ENCODE assay signal across 8 cellular contexts in genomic region chr2:30708491-30709290, GRCh38.
DNase-seq lines count a peak whose midpoint lies in the region; ATAC-seq, FAIRE-seq and TF ChIP-seq lines count a peak whose summit lies in the region.
"Had no signal": no experiment of that assay in that cellular context is flagged by ENCODE, and none has a peak within 500 bp of the region (broad histone marks: within the 10 kb centered on the region; RNA-seq: fewer than 3 reads in every experiment).

No MANE protein-coding gene starts in this region.

- no peaks in the 10 kb centered on the region for H3K36me3 ChIP-seq in OCI-LY7 (ENCODE audit: insufficient read depth, low read length)
- H3K36me3 ChIP-seq in psoas muscle (ENCODE audit: insufficient read depth in 1 of 2, low read depth in 1 of 2): no peaks in the 10 kb centered on the region

- H3K9me3 ChIP-seq in OCI-LY7 (ENCODE audit: low read length): no peaks in the 10 kb centered on the region
- no peaks in the 10 kb centered on the region for H3K9me3 ChIP-seq in psoas muscle

- H3K9me2 ChIP-seq in OCI-LY7 (ENCODE audit: insufficient read depth, low read length): no peaks in the 10 kb centered on the region

- no peak for FAIRE-seq in GM19239 (lab: Jason Lieb, UNC)

- DNase-seq in OCI-LY7 (ENCODE audit: low spot score) (peak; percentile 30), epithelial cell of esophagus (ENCODE audit: low read depth) (peak; percentile 19), psoas muscle (no peak), GM19239 (ENCODE audit: insufficient read length, low spot score) (no peak), NCI-H1417 treated with DMSO at 0.1 percent for 48 hours (lab: John Stamatoyannopoulos, UW) (no peak), HEK293T (ENCODE audit: extremely low spot score) (no peak)
- DNase-seq: activated T-cell treated with anti-CD3 and anti-CD28 coated beads, Interleukin-2, amount 50 U/mL, for 24 hours had no signal

- H3K27me3 ChIP-seq in psoas muscle (ENCODE audit: insufficient read depth in 3 of 3, low read length in 2 of 3): no peaks in the 10 kb centered on the region

- POLR2A ChIA-PET in OCI-LY7 (lab: Charles Lee) (no interaction called here), HEK293T (lab: Yijun Ruan, JAX) (no interaction called here)

- no peak for ATAC-seq in psoas muscle

- no peak overlapping the region for H3K4me2 ChIP-seq in OCI-LY7 (ENCODE audit: low read length)

- no peaks in the 10 kb centered on the region for H4K20me1 ChIP-seq in OCI-LY7 (ENCODE audit: insufficient read depth, low read length)

- WGBS in psoas muscle, 3 donors: 52 to 62% (median 56%) methylated on average over 10 of the region's 10 CpGs

- CTCF ChIA-PET in OCI-LY7 (lab: Charles Lee; ENCODE audit: unreplicated experiment): no interaction called here
- CTCF ChIA-PET in HEK293T (lab: Yijun Ruan, JAX): interaction anchor here (3.8 to 4.2 kb wide), 2 partner anchors 500 to 544 kb away, joined by 53 to 56 read pairs; no protein-coding TSS in a partner anchor

- H3K4me3 ChIP-seq in OCI-LY7 (ENCODE audit: low read depth, low read length, poor library complexity, severe bottlenecking) (no peak overlapping the region), epithelial cell of esophagus (ENCODE audit: low read length) (no peak overlapping the region), psoas muscle (no peak overlapping the region)

- H3K4me1 ChIP-seq in OCI-LY7 (ENCODE audit: insufficient read depth, low read length, poor library complexity, severe bottlenecking) (peaks cover under 1% of the 10 kb centered on the region), psoas muscle (no peaks in the 10 kb centered on the region)

- H3K79me2 ChIP-seq in OCI-LY7 (ENCODE audit: insufficient read depth, low read depth, low read length): no peaks in the 10 kb centered on the region

- H3K27ac ChIP-seq in OCI-LY7 (ENCODE audit: low read depth, low read length, poor library complexity, severe bottlenecking) (no peak overlapping the region), psoas muscle (no peak overlapping the region)

- no peak overlapping the region for H2AFZ ChIP-seq in OCI-LY7 (ENCODE audit: low read length)

- intact Hi-C loops in OCI-LY7 (cut with micrococcal nuclease; ENCODE audit: unreplicated experiment): no loop called here
- intact Hi-C loops in psoas muscle (cut with DNase I): loop anchor here (5.0 to 10.0 kb wide), 2 partner anchors 264 to 541 kb away; partner anchors contain the start of gene LCLAT1 (in 2 of the 2)

- BruUV-seq in OCI-LY7 (replicated peaks; lab: Mats Ljungman, UMichigan): no TSS peak

- TF ChIP-seq CTCF in GM12873 (IDR thresholded peaks at IDR 0.05; ENCODE audit: insufficient read depth, low read depth, low read length, missing control alignments): peak; percentile 45
- peak; percentile 73 for TF ChIP-seq CTCF in OCI-LY7 (conservative IDR thresholded peaks at IDR 0.05; ENCODE audit: low read length)
- peak; percentile 43 for TF ChIP-seq CTCF in epithelial cell of esophagus (IDR thresholded peaks at IDR 0.05; ENCODE audit: insufficient read depth, low read depth, low read length, missing control alignments)
- peak; percentile 38 for TF ChIP-seq CTCF in psoas muscle (IDR thresholded peaks at IDR 0.05)

TF ChIP-seq in HEK293T, 16 proteins besides CTCF, POLR2A, EP300 and RAD21:
- no peak for TF ChIP-seq SUZ12 (IDR thresholded peaks at IDR 0.05)
- TF ChIP-seq CTBP1 (IDR thresholded peaks at IDR 0.05; ENCODE audit: borderline replicate concordance): no peak

Comparison
In these comparisons a context has a peak if more than half of its experiments do, and no peak if none do; other contexts are left out.
1. DNase-seq: peak in OCI-LY7 (single experiment) and epithelial cell of esophagus (single experiment); none in psoas muscle (0 of 2), GM19239 (single experiment), NCI-H1417 treated with DMSO at 0.1 percent for 48 hours (single experiment) and HEK293T (single experiment).
2. Peak in every context shown above with its lines, with median percentiles within 50 percentile points of each other: CTCF ChIP-seq.